15 cellular contexts compared by ENCODE assay signal in the genomic region with DNA sequence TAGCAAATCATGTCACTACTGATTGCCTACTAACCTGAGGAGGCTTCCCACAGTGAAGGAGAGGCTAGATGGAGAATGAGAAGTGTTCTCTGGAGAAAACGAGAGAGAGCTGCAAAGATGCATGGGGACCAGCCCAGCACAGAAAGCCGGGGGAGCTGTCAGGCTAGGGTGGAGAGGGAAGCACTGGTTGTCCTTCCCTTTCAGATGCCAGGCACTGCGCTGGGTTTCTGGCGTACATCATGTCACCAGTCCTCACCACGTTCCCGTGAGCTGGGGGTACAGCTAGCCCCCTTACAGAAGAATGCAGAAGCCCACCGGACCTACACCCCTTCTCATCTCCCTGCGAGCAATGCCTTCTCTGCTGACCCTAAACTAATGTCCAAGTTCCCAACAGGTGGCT.
DNase-seq lines count a peak whose midpoint lies in the region; ATAC-seq and TF ChIP-seq lines count a peak whose summit lies in the region.
"Had no signal": no experiment of that assay in that cellular context is flagged by ENCODE, and none has a peak within 500 bp of the region (broad histone marks: within the 10 kb centered on the region; RNA-seq: fewer than 3 reads in every experiment).

No MANE protein-coding gene starts in this region.

- peaks cover 64% of the 10 kb centered on the region for H3K36me3 Mint-ChIP-seq in stimulated activated effector memory CD8-positive, alpha-beta T cell treated with anti-CD3 and anti-CD28 coated beads, Interleukin-12 subunit alpha, Interleukin-12 subunit beta, amount 100 ng/mL, for 72 hours

- DNase-seq in Peyer's patch (no peak), NCI-H146 treated with DMSO at 0.1 percent for 48 hours (lab: John Stamatoyannopoulos, UW; ENCODE audit: unreplicated experiment) (no peak), head of caudate nucleus (no peak)
- DNase-seq in stimulated activated effector memory CD8-positive, alpha-beta T cell treated with anti-CD3 and anti-CD28 coated beads, Interleukin-12 subunit alpha, Interleukin-12 subunit beta, amount 100 ng/mL, for 72 hours (ENCODE audit: low spot score in 2 of 2), result no peak
- no peak for DNase-seq in activated CD4-positive, CD25-positive, alpha-beta regulatory T cell (lab: John Stamatoyannopoulos, UW)
- DNase-seq: activated naive CD8-positive, alpha-beta T cell treated with anti-CD3 and anti-CD28 coated beads, Interleukin-2, amount 10 ng/mL, durations not matched to agents 7 days and 5 days; body of pancreas; foreskin fibroblast; NCI-H1436; NCI-H82 had no signal

- H3K9me3 Mint-ChIP-seq in stimulated activated effector memory CD8-positive, alpha-beta T cell treated with anti-CD3 and anti-CD28 coated beads, Interleukin-12 subunit alpha, Interleukin-12 subunit beta, amount 100 ng/mL, for 72 hours, result no peaks in the 10 kb centered on the region
- H3K9me3 Mint-ChIP-seq: activated naive CD8-positive, alpha-beta T cell treated with anti-CD3 and anti-CD28 coated beads, Interleukin-2, amount 10 ng/mL, durations not matched to agents 7 days and 5 days; memory B cell had no signal

- H3K4me3 ChIP-seq in HEK293 (ENCODE audit: low read depth, low read length) (no peak overlapping the region), Peyer's patch (no peak overlapping the region), liver (ENCODE audit: low read depth in 1 of 3, low read length in 3 of 3) (no peak overlapping the region)
- H3K4me3 ChIP-seq: body of pancreas, thoracic aorta had no signal

- H3K4me1 ChIP-seq in HEK293 (ENCODE audit: control insufficient read depth, insufficient read depth, low read length), result peaks cover 3% of the 10 kb centered on the region; the same call in 1 of the 2 replicates
- H3K4me1 ChIP-seq in Peyer's patch, result peaks cover 0 to 87% (median 14%) of the 10 kb centered on the region in 4 donors
- peaks cover 10 to 32% (median 28%) of the 10 kb centered on the region in 4 donors for H3K4me1 ChIP-seq in liver (ENCODE audit: control insufficient read depth in 4 of 4, insufficient read depth in 4 of 4, low read length in 3 of 4)

- ATAC-seq in stimulated activated effector memory CD8-positive, alpha-beta T cell treated with anti-CD3 and anti-CD28 coated beads, Interleukin-12 subunit alpha, Interleukin-12 subunit beta, amount 100 ng/mL, for 72 hours, result no peak
- ATAC-seq: body of pancreas, Panc1 had no signal

- POLR2A ChIA-PET in HEK293 (lab: Yijun Ruan, JAX), result no interaction called here

- no peaks in the 10 kb centered on the region for H3K27me3 ChIP-seq in Peyer's patch
- no peaks in the 10 kb centered on the region for H3K27me3 ChIP-seq in liver (ENCODE audit: control insufficient read depth in 4 of 4, insufficient read depth in 4 of 4, low read length in 3 of 4)
- H3K27me3 ChIP-seq: body of pancreas had no signal

- WGBS in liver, result 85% methylated on average over 8 of the region's 8 CpGs

- CTCF ChIA-PET in HEK293 (lab: Yijun Ruan, JAX), result interaction anchor here (0.6 kb wide), 1 partner anchor 109 kb away, joined by 3 read pairs; no protein-coding TSS in a partner anchor

- no peak overlapping the region for H3K9ac ChIP-seq in liver (ENCODE audit: low read depth in 1 of 2, low read length in 2 of 2)

- TF ChIP-seq RAD21 in liver (IDR thresholded peaks at IDR 0.05), result no peak

- no peak for TF ChIP-seq POLR2A in Peyer's patch (IDR thresholded peaks at IDR 0.05)

- peak overlapping the region; percentile 74 for H3K27ac Mint-ChIP-seq in stimulated activated effector memory CD8-positive, alpha-beta T cell treated with anti-CD3 and anti-CD28 coated beads, Interleukin-12 subunit alpha, Interleukin-12 subunit beta, amount 100 ng/mL, for 72 hours
- H3K27ac Mint-ChIP-seq: memory B cell had no signal

- H3K36me3 ChIP-seq in HEK293 (ENCODE audit: control insufficient read depth in 2 of 2, insufficient read depth in 1 of 2, low read length in 2 of 2) (no peaks in the 10 kb centered on the region), Peyer's patch (no peaks in the 10 kb centered on the region), liver (ENCODE audit: control insufficient read depth in 4 of 4, insufficient read depth in 3 of 4, low read depth in 1 of 4, low read length in 3 of 4) (peaks cover 0 to 2% (median 0%) of the 10 kb centered on the region in 4 donors)
- H3K36me3 ChIP-seq: thoracic aorta had no signal

- H3K4me1 Mint-ChIP-seq in stimulated activated effector memory CD8-positive, alpha-beta T cell treated with anti-CD3 and anti-CD28 coated beads, Interleukin-12 subunit alpha, Interleukin-12 subunit beta, amount 100 ng/mL, for 72 hours, result peaks cover 79% of the 10 kb centered on the region

- H3K27ac ChIP-seq in HEK293 (ENCODE audit: extremely low read depth, low read depth, low read length) (no peak overlapping the region), Peyer's patch (peak overlapping the region in 3 of 4 donors; percentile 33 to 80 (median 54)), liver (ENCODE audit: low read depth in 1 of 2, low read length in 2 of 2) (peak overlapping the region; percentile 11 to 52)
- H3K27ac ChIP-seq: thoracic aorta had no signal

- H3K9me3 ChIP-seq in HEK293 (ENCODE audit: control insufficient read depth, insufficient read depth, low read depth, low read length), result no peaks in the 10 kb centered on the region
- no peaks in the 10 kb centered on the region for H3K9me3 ChIP-seq in Peyer's patch
- H3K9me3 ChIP-seq in liver (ENCODE audit: control insufficient read depth in 4 of 4, low read length in 3 of 4), result no peaks in the 10 kb centered on the region
- H3K9me3 ChIP-seq: body of pancreas, thoracic aorta had no signal

- intact Hi-C loops in head of caudate nucleus (cut with DNase I), result no loop called here

- TF ChIP-seq CTCF in HEK293 (tag by site-specific recombination; IDR thresholded peaks at IDR 0.05) (no peak), Peyer's patch (IDR thresholded peaks at IDR 0.05) (no peak), liver (IDR thresholded peaks at IDR 0.05; ENCODE audit: low read depth, low read length, missing input control) (no peak)

- no peak overlapping the region for H3K4me3 Mint-ChIP-seq in stimulated activated effector memory CD8-positive, alpha-beta T cell treated with anti-CD3 and anti-CD28 coated beads, Interleukin-12 subunit alpha, Interleukin-12 subunit beta, amount 100 ng/mL, for 72 hours
- H3K4me3 Mint-ChIP-seq: activated naive CD8-positive, alpha-beta T cell treated with anti-CD3 and anti-CD28 coated beads, Interleukin-2, amount 10 ng/mL, durations not matched to agents 7 days and 5 days; memory B cell had no signal

TF ChIP-seq in HEK293, 187 proteins besides CTCF, POLR2A, EP300 and RAD21 (continues in another document):
- no peak for TF ChIP-seq ZNF335 (tag by site-specific recombination; conservative IDR thresholded peaks at IDR 0.05)
- no peak for TF ChIP-seq ZNF148 (tag by site-specific recombination; IDR thresholded peaks at IDR 0.05; ENCODE audit: borderline replicate concordance)

TF ChIP-seq in liver, 16 proteins besides CTCF, POLR2A, EP300 and RAD21:
- TF ChIP-seq HNF4A (conservative IDR thresholded peaks at IDR 0.05), result no peak
- TF ChIP-seq YY1 (IDR thresholded peaks at IDR 0.05), result no peak
- TF ChIP-seq, protein P1, sequence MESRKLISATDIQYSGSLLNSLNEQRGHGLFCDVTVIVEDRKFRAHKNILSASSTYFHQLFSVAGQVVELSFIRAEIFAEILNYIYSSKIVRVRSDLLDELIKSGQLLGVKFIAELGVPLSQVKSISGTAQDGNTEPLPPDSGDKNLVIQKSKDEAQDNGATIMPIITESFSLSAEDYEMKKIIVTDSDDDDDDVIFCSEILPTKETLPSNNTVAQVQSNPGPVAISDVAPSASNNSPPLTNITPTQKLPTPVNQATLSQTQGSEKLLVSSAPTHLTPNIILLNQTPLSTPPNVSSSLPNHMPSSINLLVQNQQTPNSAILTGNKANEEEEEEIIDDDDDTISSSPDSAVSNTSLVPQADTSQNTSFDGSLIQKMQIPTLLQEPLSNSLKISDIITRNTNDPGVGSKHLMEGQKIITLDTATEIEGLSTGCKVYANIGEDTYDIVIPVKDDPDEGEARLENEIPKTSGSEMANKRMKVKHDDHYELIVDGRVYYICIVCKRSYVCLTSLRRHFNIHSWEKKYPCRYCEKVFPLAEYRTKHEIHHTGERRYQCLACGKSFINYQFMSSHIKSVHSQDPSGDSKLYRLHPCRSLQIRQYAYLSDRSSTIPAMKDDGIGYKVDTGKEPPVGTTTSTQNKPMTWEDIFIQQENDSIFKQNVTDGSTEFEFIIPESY (IDR thresholded peaks at IDR 0.05), result no peak
